In genomic region chr11:122095950-122096942, GRCh38 we compare ENCODE assay signal across 13 cellular contexts. TPM values are rescaled to one million over a fixed set of nuclear protein-coding genes. Genes with fewer than 3 reads are reported as not detected.
A peak's percentile ranks its signal among the peaks of the same experiment; 100 is the strongest.
DNase-seq lines count a peak whose midpoint lies in the region; ATAC-seq and TF ChIP-seq lines count a peak whose summit lies in the region.
"Had no signal": no experiment of that assay in that cellular context is flagged by ENCODE, and none has a peak within 500 bp of the region (broad histone marks: within the 10 kb centered on the region; RNA-seq: fewer than 3 reads in every experiment).

No MANE protein-coding gene starts in this region.

- peak; percentile 60 for DNase-seq in AG10803 (ENCODE audit: low read depth)
- DNase-seq in esophagus squamous epithelium (lab: John Stamatoyannopoulos, UW) = no peak
- DNase-seq in activated naive CD4-positive, alpha-beta T cell treated with anti-CD3 and anti-CD28 coated beads for 36 hours = no peak
- DNase-seq: activated T-cell treated with anti-CD3 and anti-CD28 coated beads, Interleukin-2, amount 50 U/mL, for 1 hour; dermis blood vessel endothelial cell; immature natural killer cell had no signal

- no peaks in the 10 kb centered on the region for H3K36me3 Mint-ChIP-seq in activated naive CD4-positive, alpha-beta T cell treated with anti-CD3 and anti-CD28 coated beads for 36 hours (ENCODE audit: low read depth)
- H3K36me3 Mint-ChIP-seq: immature natural killer cell had no signal

- peak overlapping the region; percentile 82 for H3K4me3 ChIP-seq in AG10803 (ENCODE audit: low read length)
- peak overlapping the region in 3 of 4 donors; percentile 50 to 69 (median 53) for H3K4me3 ChIP-seq in esophagus squamous epithelium
- peak overlapping the region; percentile 28 for H3K4me3 ChIP-seq in rectal smooth muscle tissue (ENCODE audit: low read length)
- H3K4me3 ChIP-seq: BLaER1 had no signal

- H3K27ac Mint-ChIP-seq in activated naive CD4-positive, alpha-beta T cell treated with anti-CD3 and anti-CD28 coated beads for 36 hours = no peak overlapping the region
- H3K27ac Mint-ChIP-seq: immature natural killer cell, progenitor cell of endocrine pancreas had no signal

- no peaks in the 10 kb centered on the region for H3K36me3 ChIP-seq in esophagus squamous epithelium
- H3K36me3 ChIP-seq in rectal smooth muscle tissue (ENCODE audit: control insufficient read depth, insufficient read depth, low read length) = no peaks in the 10 kb centered on the region
- H3K36me3 ChIP-seq: BLaER1 had no signal

- H3K4me1 ChIP-seq in esophagus squamous epithelium (peaks cover 0 to 20% (median 2%) of the 10 kb centered on the region in 3 donors), rectal smooth muscle tissue (ENCODE audit: control insufficient read depth, insufficient read depth, low read length) (peaks cover 5% of the 10 kb centered on the region)
- H3K4me1 ChIP-seq: BLaER1 had no signal

- H3K27ac ChIP-seq in esophagus squamous epithelium = peak overlapping the region; percentile 70 to 87 (median 79)
- H3K27ac ChIP-seq in rectal smooth muscle tissue (ENCODE audit: low read depth, low read length) = peak overlapping the region; percentile 82
- H3K27ac ChIP-seq: BLaER1 had no signal

- intact Hi-C loops in esophagus squamous epithelium (cut with DNase I) = no loop called here
- intact Hi-C loops in activated naive CD4-positive, alpha-beta T cell treated with anti-CD3 and anti-CD28 coated beads for 36 hours (cut with micrococcal nuclease) = no loop called here

- CTCF ChIA-PET in activated naive CD4-positive, alpha-beta T cell treated with anti-CD3 and anti-CD28 coated beads for 36 hours (lab: Charles Lee) = no interaction called here

- no peaks in the 10 kb centered on the region for H3K9me3 ChIP-seq in esophagus squamous epithelium
- H3K9me3 ChIP-seq: BLaER1 had no signal

- H3K4me1 Mint-ChIP-seq in activated naive CD4-positive, alpha-beta T cell treated with anti-CD3 and anti-CD28 coated beads for 36 hours (ENCODE audit: low read depth) = peaks cover 10% of the 10 kb centered on the region

- no peak overlapping the region for H3K4me3 Mint-ChIP-seq in activated naive CD4-positive, alpha-beta T cell treated with anti-CD3 and anti-CD28 coated beads for 36 hours
- H3K4me3 Mint-ChIP-seq: immature natural killer cell had no signal

- TF ChIP-seq POLR2A in esophagus squamous epithelium (IDR thresholded peaks at IDR 0.05) = no peak

- H3K9me3 Mint-ChIP-seq in activated naive CD4-positive, alpha-beta T cell treated with anti-CD3 and anti-CD28 coated beads for 36 hours = no peaks in the 10 kb centered on the region

- H3K27me3 Mint-ChIP-seq in activated naive CD4-positive, alpha-beta T cell treated with anti-CD3 and anti-CD28 coated beads for 36 hours (ENCODE audit: low read depth) = peaks cover 38% of the 10 kb centered on the region

- TF ChIP-seq CTCF in AG10803 (conservative IDR thresholded peaks at IDR 0.05; ENCODE audit: low read length) (no peak), esophagus squamous epithelium (IDR thresholded peaks at IDR 0.05) (no peak)

- H3K27me3 ChIP-seq in esophagus squamous epithelium (peaks cover 0 to 35% (median 0%) of the 10 kb centered on the region in 4 donors), rectal smooth muscle tissue (ENCODE audit: control insufficient read depth, insufficient read depth, low read length) (peaks cover 2% of the 10 kb centered on the region)

- 70 to 73% methylated on average over 18 of the region's 18 CpGs for WGBS in esophagus squamous epithelium, 2 donors

- no peak for ATAC-seq in HG03442 (IDR thresholded peaks at IDR 0.05; ENCODE audit: unreplicated experiment)
- no peak for ATAC-seq in HG02973 (IDR thresholded peaks at IDR 0.05; ENCODE audit: unreplicated experiment)
- no peak for ATAC-seq in GM21825 (IDR thresholded peaks at IDR 0.05; ENCODE audit: unreplicated experiment)

- H3K9ac ChIP-seq in rectal smooth muscle tissue (ENCODE audit: low read length) = no peak overlapping the region
- H3K9ac ChIP-seq: BLaER1 had no signal

TF ChIP-seq in PFSK-1, 5 proteins besides CTCF, POLR2A, EP300 and RAD21:
- TF ChIP-seq FOXP2 (optimal IDR thresholded peaks at IDR 0.05; ENCODE audit: borderline replicate concordance, extremely low read depth, extremely low read length, insufficient read depth) (no peak), REST (IDR thresholded peaks at IDR 0.05; ENCODE audit: insufficient read depth in 1 of 2, low read depth in 2 of 2, low read length in 2 of 2) (no peak), TAF1 (IDR thresholded peaks at IDR 0.05; ENCODE audit: borderline replicate concordance, insufficient read depth, low read length) (no peak), POLR2AphosphoS5 (IDR thresholded peaks at IDR 0.05; ENCODE audit: low read depth, low read length) (no peak; the same call in 1 of the 2 replicates), SIN3A (IDR thresholded peaks at IDR 0.05; ENCODE audit: borderline replicate concordance, insufficient read depth, low read length) (peak; percentile 44; the same call in 1 of the 2 replicates)
TF ChIP-seq in PFSK-1: peak in this region for 1.

RNA-seq across cellular contexts. Expression of gene BLID, which starts 19.8 kb away (rescaled TPM):
- polyA plus RNA-seq in PFSK-1 (2012; ENCODE audit: insufficient read length, low read depth) = not detected
- total RNA-seq in esophagus squamous epithelium = not detected
- not detected for total RNA-seq in activated naive CD4-positive, alpha-beta T cell treated with anti-CD3 and anti-CD28 coated beads for 36 hours
- total RNA-seq: dermis blood vessel endothelial cell, progenitor cell of endocrine pancreas had no signal
- polyA plus RNA-seq: immature natural killer cell had no signal

Comparison
In these comparisons a context has a peak if more than half of its experiments do, and no peak if none do; other contexts are left out.
1. H3K4me3 ChIP-seq: peak in every context shown above with its lines; median percentile 82 in AG10803; 53 in esophagus squamous epithelium; 28 in rectal smooth muscle tissue.